In genomic region chr19:38666662-38667448, GRCh38 we compare ENCODE assay signal across 8 cellular contexts. TPM values are rescaled to one million over a fixed set of nuclear protein-coding genes. Genes with fewer than 3 reads are reported as not detected.
DNase-seq lines count a peak whose midpoint lies in the region; ATAC-seq and TF ChIP-seq lines count a peak whose summit lies in the region.

No MANE protein-coding gene starts in this region.

- WGBS in right lobe of liver (ENCODE audit: insufficient coverage, low coverage, low lambda C conversion rate, missing lambda C conversion rate): 31% methylated on average over 9 of the region's 9 CpGs
- 68% methylated on average over 9 of the region's 9 CpGs for WGBS in thymus

- H3K4me1 ChIP-seq in colonic mucosa (peaks cover 77% of the 10 kb centered on the region), right lobe of liver (peaks cover 0 to 93% (median 42%) of the 10 kb centered on the region in 4 donors), thymus (ENCODE audit: control insufficient read depth, insufficient read depth, low read length) (peaks cover 7% of the 10 kb centered on the region)

- H3K36me3 ChIP-seq in colonic mucosa: no peaks in the 10 kb centered on the region
- H3K36me3 ChIP-seq in right lobe of liver: no peaks in the 10 kb centered on the region
- H3K36me3 ChIP-seq in thymus (ENCODE audit: control insufficient read depth, insufficient read depth): no peaks in the 10 kb centered on the region

- CTCF ChIA-PET in RWPE1 (lab: Yijun Ruan, JAX): no interaction called here

- H3K27me3 ChIP-seq in colonic mucosa (no peaks in the 10 kb centered on the region), right lobe of liver (no peaks in the 10 kb centered on the region), thymus (ENCODE audit: control insufficient read depth, insufficient read depth) (peaks cover 37% of the 10 kb centered on the region)

- H3K4me3 ChIP-seq in colonic mucosa (no peak overlapping the region), right lobe of liver (no peak overlapping the region), thymus (ENCODE audit: low read length) (no peak overlapping the region)

- no peak for DNase-seq in activated CD4-positive, CD25-positive, alpha-beta regulatory T cell treated with anti-CD3 and anti-CD28 coated beads, Interleukin-2, amount 50 U/mL, for 72 hours
- DNase-seq in RWPE1 (ENCODE audit: low spot score) (no peak), colonic mucosa (no peak), right lobe of liver (no peak)

- peak overlapping the region; percentile 64 to 65 for H3K9ac ChIP-seq in colonic mucosa (ENCODE audit: low read depth in 2 of 2, low read length in 2 of 2)

- H3K9me3 ChIP-seq in colonic mucosa: no peaks in the 10 kb centered on the region
- no peaks in the 10 kb centered on the region for H3K9me3 ChIP-seq in right lobe of liver
- H3K9me3 ChIP-seq in thymus (ENCODE audit: control insufficient read depth): no peaks in the 10 kb centered on the region

- TF ChIP-seq POLR2A in right lobe of liver (IDR thresholded peaks at IDR 0.05): no peak

- POLR2A ChIA-PET in RWPE1 (lab: Yijun Ruan, JAX; ENCODE audit: low non-redundant PET): no interaction called here

- intact Hi-C loops in colonic mucosa (cut with DNase I) (no loop called here), right lobe of liver (cut with DNase I) (no loop called here)

- peak; percentile 90 to 94 for ATAC-seq in activated CD4-positive, CD25-positive, alpha-beta regulatory T cell treated with anti-CD3 and anti-CD28 coated beads, Interleukin-2, amount 50 U/mL, for 24 hours
- peak; percentile 52 to 73 (median 60) for ATAC-seq in right lobe of liver
- ATAC-seq in GM21367 (IDR thresholded peaks at IDR 0.05; ENCODE audit: unreplicated experiment): no peak
- ATAC-seq in GM21825 (IDR thresholded peaks at IDR 0.05; ENCODE audit: unreplicated experiment): no peak

- no peak for TF ChIP-seq CTCF in RWPE1 (conservative IDR thresholded peaks at IDR 0.05; ENCODE audit: low read depth)
- no peak for TF ChIP-seq CTCF in colonic mucosa (IDR thresholded peaks at IDR 0.05)
- TF ChIP-seq CTCF in right lobe of liver (IDR thresholded peaks at IDR 0.05): no peak

- H3K27ac ChIP-seq in RWPE1 (peak overlapping the region; percentile 87), colonic mucosa (peak overlapping the region; percentile 95), right lobe of liver (peak overlapping the region; percentile 75 to 94 (median 79)), thymus (ENCODE audit: low read depth) (peak overlapping the region; percentile 36)

RNA-seq across cellular contexts. Expression of gene ACTN4, which starts 19.4 kb away (rescaled TPM):
- total RNA-seq in colonic mucosa (1,000 to 10,000 TPM; 1,019 to 1,060 TPM), right lobe of liver (100 to 1,000 TPM; 142 to 306 (median 201) TPM)
- polyA plus RNA-seq in thymus: 124 TPM

RNA-seq across cellular contexts. Expression of gene EIF3K, which starts 47.9 kb away (rescaled TPM):
- total RNA-seq in colonic mucosa (100 to 1,000 TPM; 367 to 445 TPM), right lobe of liver (100 to 1,000 TPM in 4 of 6 experiments, 10 to 100 TPM in 2; 86.3 to 305 (median 116) TPM)
- polyA plus RNA-seq in thymus: 268 TPM

RNA-seq across cellular contexts. Expression of gene MAP4K1, which starts 49.1 kb away (rescaled TPM):
- total RNA-seq in colonic mucosa (1 to 10 TPM; 2.6 to 4.9 TPM), right lobe of liver (1 to 10 TPM in 5 of 6 experiments, under 1 TPM in 1; 0.93 to 3.1 (median 2.0) TPM)
- 82.9 TPM for polyA plus RNA-seq in thymus

Comparison
In these comparisons a context has a peak if more than half of its experiments do, and no peak if none do; other contexts are left out.
1. ATAC-seq: peak in activated CD4-positive, CD25-positive, alpha-beta regulatory T cell treated with anti-CD3 and anti-CD28 coated beads, Interleukin-2, amount 50 U/mL, for 24 hours (2 of 2) and right lobe of liver (4 of 4); none in GM21367 (single experiment) and GM21825 (single experiment).
2. H3K27ac ChIP-seq: peak in every context shown above with its lines; median percentile 95 in colonic mucosa; 87 in RWPE1; 79 in right lobe of liver; 36 in thymus.